14 cellular contexts compared by ENCODE assay signal in genomic region chr15:96735621-96736020, GRCh38.
DNase-seq lines count a peak whose midpoint lies in the region.
"Had no signal": no experiment of that assay in that cellular context is flagged by ENCODE, and none has a peak within 500 bp of the region (broad histone marks: within the 10 kb centered on the region; RNA-seq: fewer than 3 reads in every experiment).

No MANE protein-coding gene starts in this region.

- intact Hi-C loops in head of caudate nucleus (cut with DNase I): no loop called here

- in situ Hi-C loops in Caki2 (cut with HindIII; ENCODE audit: low pct_unique_long_range_greater_than_20kb, low sequenced_read_pairs): no loop called here

- DNase-seq in Caki2 (ENCODE audit: low read depth) (peak; percentile 67), Daoy (ENCODE audit: low read depth) (peak; percentile 53), NCI-H526 (lab: John Stamatoyannopoulos, UW) (peak; percentile 4 to 37), kidney tubule cell (ENCODE audit: low spot score) (peak; percentile 54), NCI-H1930 (lab: John Stamatoyannopoulos, UW) (no peak), head of caudate nucleus (no peak), middle frontal gyrus (ENCODE audit: extremely low spot score, low spot score) (no peak)
- DNase-seq: BE2C; CD4-positive, alpha-beta memory T cell; DMS153; DND-41; GF-D8; HCEC 1CT; HFFc6 had no signal

Comparison
In these comparisons a context has a peak if more than half of its experiments do, and no peak if none do; other contexts are left out.
1. DNase-seq: peak in Caki2 (single experiment), Daoy (single experiment), NCI-H526 (2 of 2) and kidney tubule cell (single experiment); none in NCI-H1930 (0 of 2), head of caudate nucleus (0 of 42) and middle frontal gyrus (single experiment).